ENCODE assay signal across 8 cellular contexts in genomic region chr2:218397502-218398436, GRCh38. TPM values are rescaled to one million over a fixed set of nuclear protein-coding genes. Genes with fewer than 3 reads are reported as not detected.
DNase-seq lines count a peak whose midpoint lies in the region; ATAC-seq and TF ChIP-seq lines count a peak whose summit lies in the region.

No MANE protein-coding gene starts in this region.

- H3K4me2 ChIP-seq in OCI-LY7 (ENCODE audit: low read length) (peak overlapping the region; percentile 79), parathyroid adenoma (ENCODE audit: low read length) (peak overlapping the region; percentile 99)

- H3K4me1 ChIP-seq in OCI-LY7 (ENCODE audit: insufficient read depth, low read length, poor library complexity, severe bottlenecking) (peaks cover 55% of the 10 kb centered on the region), parathyroid adenoma (peaks cover 10% of the 10 kb centered on the region)

- CTCF ChIA-PET in activated naive CD4-positive, alpha-beta T cell treated with anti-CD3 and anti-CD28 coated beads for 36 hours (lab: Charles Lee): interaction anchor here (0.9 to 2.1 kb wide), 6 partner anchors 30 to 250 kb away, joined by 3 to 9 read pairs (median 5); partner anchors contain the start of gene TMBIM1
- CTCF ChIA-PET in OCI-LY7 (lab: Charles Lee; ENCODE audit: unreplicated experiment): no interaction called here

- intact Hi-C loops in activated naive CD4-positive, alpha-beta T cell treated with anti-CD3 and anti-CD28 coated beads for 36 hours (cut with micrococcal nuclease): loop anchor here (2.0 to 10.0 kb wide), 6 partner anchors 31 to 857 kb away; partner anchors contain the start of genes TTLL4, TUBA4A and TUBA4B
- intact Hi-C loops in OCI-LY7 (cut with micrococcal nuclease; ENCODE audit: unreplicated experiment) (loop anchor here (2.0 to 5.0 kb wide), 5 partner anchors 40 to 495 kb away; partner anchors contain the start of genes CATIP, CNOT9 and USP37), Right ventricle myocardium inferior (cut with DNase I) (loop anchor here (2.0 to 5.0 kb wide), 2 partner anchors 107 to 125 kb away; partner anchors contain the start of genes AAMP and PNKD)

- no peaks in the 10 kb centered on the region for H3K9me2 ChIP-seq in OCI-LY7 (ENCODE audit: insufficient read depth, low read length)

- no peaks in the 10 kb centered on the region for H3K9me3 Mint-ChIP-seq in activated naive CD4-positive, alpha-beta T cell treated with anti-CD3 and anti-CD28 coated beads for 36 hours
- H3K9me3 Mint-ChIP-seq in activated naive CD4-positive, alpha-beta T cell treated with anti-CD3 and anti-CD28 coated beads, Interleukin-2, amount 50 U/mL, for 72 hours: no peaks in the 10 kb centered on the region

- H3K36me3 ChIP-seq in OCI-LY7 (ENCODE audit: insufficient read depth, low read length) (peaks cover 16% of the 10 kb centered on the region), parathyroid adenoma (ENCODE audit: control insufficient read depth, insufficient read depth, low read length) (no peaks in the 10 kb centered on the region)

- no peaks in the 10 kb centered on the region for H3K9me3 ChIP-seq in OCI-LY7 (ENCODE audit: low read length)
- no peaks in the 10 kb centered on the region for H3K9me3 ChIP-seq in parathyroid adenoma (ENCODE audit: control insufficient read depth, low read length)

- peak overlapping the region; percentile 87 for H3K27ac ChIP-seq in OCI-LY7 (ENCODE audit: low read depth, low read length, poor library complexity, severe bottlenecking)
- H3K27ac ChIP-seq in parathyroid adenoma: peak overlapping the region; percentile 95

- H2AFZ ChIP-seq in OCI-LY7 (ENCODE audit: low read length) (peak overlapping the region; percentile 13; the same call in 1 of the 2 replicates), parathyroid adenoma (peak overlapping the region; percentile 95)

- POLR2A ChIA-PET in OCI-LY7 (lab: Charles Lee): interaction anchor here (0.9 to 1.6 kb wide), 6 partner anchors 25 to 111 kb away, joined by 3 to 7 read pairs (median 4); no protein-coding TSS in a partner anchor

- peaks cover 19% of the 10 kb centered on the region for H3K79me2 ChIP-seq in OCI-LY7 (ENCODE audit: insufficient read depth, low read depth, low read length)
- H3K79me2 ChIP-seq in parathyroid adenoma: peaks cover 5% of the 10 kb centered on the region

- TF ChIP-seq CTCF in OCI-LY7 (conservative IDR thresholded peaks at IDR 0.05; ENCODE audit: low read length) (no peak), parathyroid adenoma (IDR thresholded peaks at IDR 0.05) (no peak)

- H3K9ac ChIP-seq in parathyroid adenoma: no peak overlapping the region

- peaks cover 31% of the 10 kb centered on the region for H3K4me1 Mint-ChIP-seq in activated naive CD4-positive, alpha-beta T cell treated with anti-CD3 and anti-CD28 coated beads for 36 hours (ENCODE audit: low read depth)

- peak overlapping the region; percentile 59 for H3K27ac Mint-ChIP-seq in activated naive CD4-positive, alpha-beta T cell treated with anti-CD3 and anti-CD28 coated beads for 36 hours
- peak overlapping the region; percentile 44 to 80 for H3K27ac Mint-ChIP-seq in activated naive CD4-positive, alpha-beta T cell treated with anti-CD3 and anti-CD28 coated beads, Interleukin-2, amount 50 U/mL, for 72 hours

- H3K27me3 Mint-ChIP-seq in activated naive CD4-positive, alpha-beta T cell treated with anti-CD3 and anti-CD28 coated beads for 36 hours (ENCODE audit: low read depth): peaks cover 11% of the 10 kb centered on the region

- H3K4me3 ChIP-seq in OCI-LY7 (ENCODE audit: low read depth, low read length, poor library complexity, severe bottlenecking): peak overlapping the region; percentile 88
- peak overlapping the region; percentile 99 for H3K4me3 ChIP-seq in parathyroid adenoma (ENCODE audit: low read depth, low read length)

- no peaks in the 10 kb centered on the region for H4K20me1 ChIP-seq in OCI-LY7 (ENCODE audit: insufficient read depth, low read length)

- H3K36me3 Mint-ChIP-seq in activated naive CD4-positive, alpha-beta T cell treated with anti-CD3 and anti-CD28 coated beads for 36 hours (ENCODE audit: low read depth): no peaks in the 10 kb centered on the region
- H3K36me3 Mint-ChIP-seq in activated naive CD4-positive, alpha-beta T cell treated with anti-CD3 and anti-CD28 coated beads, Interleukin-2, amount 50 U/mL, for 72 hours: no peaks in the 10 kb centered on the region

- peak overlapping the region; percentile 88 for H3K4me3 Mint-ChIP-seq in activated naive CD4-positive, alpha-beta T cell treated with anti-CD3 and anti-CD28 coated beads for 36 hours

- peak; percentile 30 for DNase-seq in activated naive CD4-positive, alpha-beta T cell treated with anti-CD3 and anti-CD28 coated beads for 36 hours
- no peak for DNase-seq in activated naive CD4-positive, alpha-beta T cell (lab: John Stamatoyannopoulos, UW)
- peak; percentile 73 for DNase-seq in OCI-LY7 (ENCODE audit: low spot score)
- peak in 1 of 2 donors; percentile 56 for DNase-seq in activated naive CD4-positive, alpha-beta T cell treated with anti-CD3 and anti-CD28 coated beads, Interleukin-2, amount 50 U/mL, for 72 hours (ENCODE audit: low spot score in 2 of 2)
- peak; percentile 91 for DNase-seq in Right ventricle myocardium inferior (ENCODE audit: missing footprints)

- no peaks in the 10 kb centered on the region for H3K27me3 ChIP-seq in parathyroid adenoma (ENCODE audit: control insufficient read depth, insufficient read depth, low read length)

- ATAC-seq in HG03432 (IDR thresholded peaks at IDR 0.05; ENCODE audit: unreplicated experiment) (peak; percentile 27), Right ventricle myocardium inferior (peak; percentile 21), HG02981 (IDR thresholded peaks at IDR 0.05; ENCODE audit: unreplicated experiment) (no peak)
- peak; percentile 22 to 30 for ATAC-seq in activated naive CD4-positive, alpha-beta T cell treated with anti-CD3 and anti-CD28 coated beads, Interleukin-2, amount 50 U/mL, for 72 hours

- no TSS peak for BruUV-seq in OCI-LY7 (replicated peaks; lab: Mats Ljungman, UMichigan)

RNA-seq across cellular contexts. Expression of gene CTDSP1, which starts 1.9 kb away (rescaled TPM):
- 10 to 100 TPM; 26.1 to 26.2 TPM for total RNA-seq in activated naive CD4-positive, alpha-beta T cell treated with anti-CD3 and anti-CD28 coated beads for 36 hours
- 74.0 and 95.3 TPM in 2 replicates for total RNA-seq in OCI-LY7 (2014; rRNA removed; shearing (Covaris generic))
- total RNA-seq in OCI-LY7 (2022) (140 and 152 TPM in 2 replicates), Right ventricle myocardium inferior (101 TPM)
- 10 to 100 TPM in 1 of 2 donors, 1 to 10 TPM in 1; 8.1 to 86.8 TPM for total RNA-seq in activated naive CD4-positive, alpha-beta T cell treated with anti-CD3 and anti-CD28 coated beads, Interleukin-2, amount 50 U/mL, for 72 hours

RNA-seq across cellular contexts. Expression of gene SLC11A1, which starts 15.7 kb away (rescaled TPM):
- total RNA-seq in activated naive CD4-positive, alpha-beta T cell treated with anti-CD3 and anti-CD28 coated beads for 36 hours: not detected
- total RNA-seq in OCI-LY7 (2014; rRNA removed; shearing (Covaris generic)): 0.31 and 0.57 TPM in 2 replicates
- 0.59 and 0.78 TPM in 2 replicates for total RNA-seq in OCI-LY7 (2022)
- not detected for total RNA-seq in activated naive CD4-positive, alpha-beta T cell treated with anti-CD3 and anti-CD28 coated beads, Interleukin-2, amount 50 U/mL, for 72 hours
- 5.4 TPM for total RNA-seq in Right ventricle myocardium inferior

RNA-seq across cellular contexts. Expression of gene VIL1, which starts 21.2 kb away (rescaled TPM):
- not detected for total RNA-seq in activated naive CD4-positive, alpha-beta T cell treated with anti-CD3 and anti-CD28 coated beads for 36 hours
- total RNA-seq in OCI-LY7 (2014; rRNA removed; shearing (Covaris generic)): 0.47 TPM in 1 of 2 replicates, not detected in the other
- total RNA-seq in OCI-LY7 (2022): not detected in 2 replicates
- not detected for total RNA-seq in activated naive CD4-positive, alpha-beta T cell treated with anti-CD3 and anti-CD28 coated beads, Interleukin-2, amount 50 U/mL, for 72 hours
- total RNA-seq in Right ventricle myocardium inferior: not detected

RNA-seq across cellular contexts. Expression of gene CATIP, which starts 41.1 kb away (rescaled TPM):
- not detected for total RNA-seq in activated naive CD4-positive, alpha-beta T cell treated with anti-CD3 and anti-CD28 coated beads for 36 hours
- total RNA-seq in OCI-LY7 (2014; rRNA removed; shearing (Covaris generic)): not detected in 2 replicates
- total RNA-seq in OCI-LY7 (2022): not detected in 2 replicates
- total RNA-seq in activated naive CD4-positive, alpha-beta T cell treated with anti-CD3 and anti-CD28 coated beads, Interleukin-2, amount 50 U/mL, for 72 hours: not detected
- total RNA-seq in Right ventricle myocardium inferior: not detected

Comparison
In these comparisons a context has a peak if more than half of its experiments do, and no peak if none do; other contexts are left out.
1. DNase-seq: peak in activated naive CD4-positive, alpha-beta T cell treated with anti-CD3 and anti-CD28 coated beads for 36 hours (single experiment), OCI-LY7 (single experiment) and Right ventricle myocardium inferior (single experiment); none in activated naive CD4-positive, alpha-beta T cell (0 of 4).